In genomic region chr6:168359794-168360193, GRCh38 we compare ENCODE assay signal across 34 cellular contexts. TPM values are rescaled to one million over a fixed set of nuclear protein-coding genes. Genes with fewer than 3 reads are reported as not detected.
"Had no signal": no experiment of that assay in that cellular context is flagged by ENCODE, and none has a peak within 500 bp of the region (broad histone marks: within the 10 kb centered on the region; RNA-seq: fewer than 3 reads in every experiment).

No MANE protein-coding gene starts in this region.

- H3K4me1 ChIP-seq: adrenal gland, body of pancreas, colonic mucosa had no signal

- H3K4me3 ChIP-seq: adrenal gland, body of pancreas, colonic mucosa, esophagus squamous epithelium, gastroesophageal sphincter, heart right ventricle had no signal

- FAIRE-seq: endometrium, endothelial cell of umbilical vein had no signal

- H3K27ac ChIP-seq: adrenal gland, body of pancreas, colonic mucosa, epithelial cell of prostate, esophagus squamous epithelium, gastroesophageal sphincter, heart right ventricle, WERI-Rb-1 had no signal

- ATAC-seq: activated CD4-positive, CD25-positive, alpha-beta regulatory T cell treated with anti-CD3 and anti-CD28 coated beads, Interleukin-2, amount 50 U/mL, for 24 hours; activated CD8-positive, alpha-beta T cell treated with anti-CD3 and anti-CD28 coated beads for 36 hours; activated naive CD8-positive, alpha-beta T cell treated with anti-CD3 and anti-CD28 coated beads, Interleukin-2, amount 50 U/mL, for 24 hours; body of pancreas; gastroesophageal sphincter; heart right ventricle; T-helper 17 cell had no signal

- H3K36me3 ChIP-seq: adrenal gland, colonic mucosa, esophagus squamous epithelium, gastroesophageal sphincter, heart right ventricle, WERI-Rb-1 had no signal

- DNase-seq: activated B cell treated with CpG ODN at 0.5 μM for 24 hours; activated CD4-positive, alpha-beta T cell treated with anti-CD3 and anti-CD28 coated beads for 48 hours; activated CD4-positive, alpha-beta T cell treated with anti-CD3 and anti-CD28 coated beads, Interleukin-2, amount 50 U/mL, for 1 hour; activated CD4-positive, alpha-beta T cell treated with anti-CD3 and anti-CD28 coated beads, Interleukin-2, amount 50 U/mL, for 48 hours; activated CD8-positive, alpha-beta memory T cell treated with anti-CD3 and anti-CD28 coated beads for 24 hours; activated CD8-positive, alpha-beta T cell treated with anti-CD3 and anti-CD28 coated beads for 36 hours; activated naive CD4-positive, alpha-beta T cell treated with anti-CD3 and anti-CD28 coated beads for 36 hours; activated naive CD8-positive, alpha-beta T cell treated with anti-CD3 and anti-CD28 coated beads for 36 hours; activated naive CD8-positive, alpha-beta T cell treated with anti-CD3 and anti-CD28 coated beads, Interleukin-2, amount 50 U/mL, for 24 hours; activated T-cell treated with anti-CD3 and anti-CD28 coated beads, Interleukin-2, amount 50 U/mL, for 1 hour; activated T-cell treated with anti-CD3 and anti-CD28 coated beads, Interleukin-2, amount 50 U/mL, for 48 hours; amygdala; aorta; body of pancreas; central memory CD4-positive, alpha-beta T cell; cerebellar nuclear complex; colonic mucosa; effector CD8-positive, alpha-beta T cell; esophagus squamous epithelium; foreskin melanocyte; heart right ventricle; T-helper 17 cell; T1000; WERI-Rb-1 had no signal

- H3K9me3 ChIP-seq: adrenal gland, body of pancreas, colonic mucosa, esophagus squamous epithelium had no signal

- H3K27me3 ChIP-seq: adrenal gland, body of pancreas, colonic mucosa had no signal

RNA-seq across cellular contexts. Expression of gene DACT2, which starts 40.2 kb away (rescaled TPM):
- total RNA-seq: activated B cell treated with CpG ODN at 0.5 μM for 24 hours; activated CD8-positive, alpha-beta T cell treated with anti-CD3 and anti-CD28 coated beads for 36 hours; activated naive CD4-positive, alpha-beta T cell treated with anti-CD3 and anti-CD28 coated beads for 36 hours; activated naive CD8-positive, alpha-beta T cell treated with anti-CD3 and anti-CD28 coated beads for 36 hours; dermis microvascular lymphatic vessel endothelial cell; endothelial cell of umbilical vein; fibroblast of lung; fibroblast of villous mesenchyme; glomerular endothelial cell; T-helper 17 cell had no signal
- polyA plus RNA-seq: endothelial cell of umbilical vein, fibroblast of lung had no signal
